10 cellular contexts compared by ENCODE assay signal in the genomic region with DNA sequence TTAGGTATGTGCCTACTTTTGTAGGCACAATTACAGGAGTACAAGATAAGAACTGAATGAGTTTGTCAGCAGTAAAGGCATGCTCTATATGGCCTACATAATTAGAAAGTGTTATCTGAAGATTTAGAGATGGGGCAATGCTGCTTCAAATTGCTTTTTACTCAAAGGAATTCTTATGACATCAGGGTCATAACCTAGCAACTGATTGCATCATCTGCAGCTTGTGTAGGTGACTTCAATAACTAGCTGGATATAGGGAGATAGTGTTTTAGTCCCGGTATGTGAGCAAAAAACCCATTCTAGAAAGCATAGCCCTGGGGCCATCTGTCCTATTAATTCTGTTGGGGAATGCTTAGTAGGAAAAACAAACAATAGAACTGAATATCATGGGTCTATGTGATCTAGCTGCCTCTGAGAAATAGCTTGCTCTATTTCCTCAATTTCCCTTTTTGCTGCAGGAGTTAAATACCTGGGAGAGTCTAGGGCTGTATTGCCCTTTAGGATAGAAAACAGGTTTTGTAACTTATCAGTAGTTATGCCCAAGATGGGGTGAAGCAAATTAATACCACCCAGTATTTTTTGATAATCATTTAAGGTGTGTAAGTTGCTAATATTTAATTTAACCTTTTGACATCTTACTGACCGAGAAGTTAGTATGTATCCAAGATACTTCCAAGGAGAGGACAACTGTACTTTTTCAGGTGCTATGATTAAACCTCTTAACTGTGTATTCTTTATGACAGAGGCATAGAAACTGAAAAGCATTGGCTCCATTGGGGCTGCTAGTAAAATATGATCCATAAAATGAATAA. TPM values are rescaled to one million over a fixed set of nuclear protein-coding genes. Genes with fewer than 3 reads are reported as not detected.
DNase-seq lines count a peak whose midpoint lies in the region; ATAC-seq and TF ChIP-seq lines count a peak whose summit lies in the region.
"Not testable (repeated sequence)": the region's sequence is repeated elsewhere in the genome, so short reads cannot be mapped to it uniquely, and the experiment has no call there.
"Had no signal": no experiment of that assay in that cellular context is flagged by ENCODE, and none has a peak within 500 bp of the region (broad histone marks: within the 10 kb centered on the region; RNA-seq: fewer than 3 reads in every experiment).

No MANE protein-coding gene starts in this region.

- H4K20me1 ChIP-seq in IMR-90 (ENCODE audit: insufficient read depth, low read length), result not testable (repeated sequence)

- not testable (repeated sequence) for H2BK12ac ChIP-seq in trophoblast cell (ENCODE audit: low read length)

- no CpG with 5 or more reads among the region's 2 CpGs for WGBS in IMR-90 (ENCODE audit: extremely low coverage in 2 of 2, insufficient read length in 1 of 2), 2 experiments
- 98 to 100% methylated on average over 2 of the region's 2 CpGs for WGBS in endodermal cell (ENCODE audit: insufficient coverage in 1 of 2, insufficient read length in 1 of 2), 2 experiments
- no CpG with 5 or more reads among the region's 2 CpGs for WGBS in mesendoderm (ENCODE audit: extremely low coverage, insufficient coverage, low lambda C conversion rate)
- WGBS in trophoblast cell (ENCODE audit: extremely low coverage, insufficient coverage, insufficient read length), result no CpG with 5 or more reads among the region's 2 CpGs

- not testable (repeated sequence) for H2AK9ac ChIP-seq in IMR-90 (replicated peaks; ENCODE audit: low read depth, low read length, poor library complexity)

- peak overlapping the region; percentile 87 for H3K27ac Mint-ChIP-seq in Caco-2 (ENCODE audit: unreplicated experiment)
- H3K27ac Mint-ChIP-seq in WTC11, endodermal cell: not testable (repeated sequence)

- not testable (repeated sequence) for H3K56ac ChIP-seq in IMR-90 (ENCODE audit: extremely low read depth, insufficient read depth, low read length); mesendoderm (ENCODE audit: low read length)

- H2AFZ ChIP-seq in IMR-90 (replicated peaks; ENCODE audit: low read length, poor library complexity); trophoblast cell (ENCODE audit: insufficient read depth, low read length, poor library complexity): not testable (repeated sequence)

- not testable (repeated sequence) for H3K79me1 ChIP-seq in IMR-90 (ENCODE audit: low read depth in 1 of 2, low read length in 2 of 2); mesendoderm (ENCODE audit: low read length); trophoblast cell (ENCODE audit: low read length)

- not testable (repeated sequence) for H2BK5ac ChIP-seq in IMR-90 (ENCODE audit: low read depth, low read length, poor library complexity, severe bottlenecking); mesendoderm (ENCODE audit: low read length); trophoblast cell (ENCODE audit: low read depth, low read length, poor library complexity)

- not testable (repeated sequence) for H4K91ac ChIP-seq in IMR-90 (ENCODE audit: insufficient read depth, low read depth, low read length); trophoblast cell (ENCODE audit: low read depth, low read length)

- H3K4me1 Mint-ChIP-seq in Caco-2 (ENCODE audit: low read depth, unreplicated experiment) (peaks cover 25% of the 10 kb centered on the region), WTC11 (peaks cover 14% of the 10 kb centered on the region), endodermal cell (peaks cover 20% of the 10 kb centered on the region)

- H3K4ac ChIP-seq in IMR-90 (ENCODE audit: low read depth, low read length); mesendoderm (ENCODE audit: low read depth, low read length); trophoblast cell (ENCODE audit: low read depth, low read length): not testable (repeated sequence)

- H4K12ac ChIP-seq in trophoblast cell (ENCODE audit: low read depth, low read length), result not testable (repeated sequence)

- in situ Hi-C loops in IMR-90 (cut with MboI; ENCODE audit: low sequenced_read_pairs), result not testable (repeated sequence)

- not testable (repeated sequence) for H2AK5ac ChIP-seq in IMR-90 (ENCODE audit: low read depth, low read length); mesendoderm (ENCODE audit: low read length); trophoblast cell (ENCODE audit: low read length)

- ATAC-seq in IMR-90 (ENCODE audit: low read depth); WTC11: not testable (repeated sequence)
- ATAC-seq in left colon, result peak; percentile 46

- H3K4me1 ChIP-seq in Caco-2, result peaks cover 51% of the 10 kb centered on the region
- not testable (repeated sequence) for H3K4me1 ChIP-seq in IMR-90 (ENCODE audit: control insufficient read depth, insufficient read depth, low read length); endodermal cell (ENCODE audit: control insufficient read depth, insufficient read depth, low read length); mesendoderm (ENCODE audit: control insufficient read depth, low read depth, low read length); trophoblast cell (ENCODE audit: control insufficient read depth in 1 of 2, insufficient read depth in 2 of 2, low read length in 2 of 2)

- not testable (repeated sequence) for H3K4me3 ChIP-seq in Caco-2 (ENCODE audit: low read depth, low read length); IMR-90 (ENCODE audit: insufficient read depth, low read depth, low read length); mesendoderm (ENCODE audit: low read length); trophoblast cell (ENCODE audit: low read depth, low read length)
- H3K4me3 ChIP-seq in endodermal cell (ENCODE audit: low read length), result peak overlapping the region; percentile 76

- not testable (repeated sequence) for H2BK120ac ChIP-seq in IMR-90 (ENCODE audit: low read depth, low read length); mesendoderm (ENCODE audit: low read depth, low read length); trophoblast cell (ENCODE audit: insufficient read depth, low read length, poor library complexity)

- not testable (repeated sequence) for H4K8ac ChIP-seq in IMR-90 (ENCODE audit: low read depth in 2 of 2, low read length in 2 of 2); mesendoderm (ENCODE audit: low read depth, low read length); trophoblast cell (ENCODE audit: low read depth, low read length)

- H3K4me2 ChIP-seq in IMR-90 (ENCODE audit: low read depth, low read length); mesendoderm (ENCODE audit: low read length); trophoblast cell (ENCODE audit: low read length): not testable (repeated sequence)

- peaks cover 36% of the 10 kb centered on the region for H3K9me3 ChIP-seq in Caco-2
- not testable (repeated sequence) for H3K9me3 ChIP-seq in IMR-90 (ENCODE audit: control insufficient read depth, insufficient read depth, low read length); trophoblast cell (ENCODE audit: insufficient read depth, low read depth, low read length)
- H3K9me3 ChIP-seq in endodermal cell (ENCODE audit: control insufficient read depth, low read length), result peaks cover 52% of the 10 kb centered on the region

- H3K79me2 ChIP-seq in mesendoderm (ENCODE audit: control insufficient read depth, insufficient read depth, low read length); trophoblast cell (ENCODE audit: control insufficient read depth, insufficient read depth, low read length, poor library complexity): not testable (repeated sequence)

- TF ChIP-seq POLR2A in IMR-90 (IDR thresholded peaks at IDR 0.05; ENCODE audit: low read depth, low read length), result not testable (repeated sequence)

- H2BK15ac ChIP-seq in IMR-90 (ENCODE audit: low read depth, low read length); mesendoderm (replicated peaks; ENCODE audit: low read depth): not testable (repeated sequence)

- H3K36me3 ChIP-seq in Caco-2 (ENCODE audit: control insufficient read depth, insufficient read depth, low read length); IMR-90 (ENCODE audit: control insufficient read depth, insufficient read depth, low read length); endodermal cell (ENCODE audit: control insufficient read depth, insufficient read depth, low read length); mesendoderm (ENCODE audit: control insufficient read depth, insufficient read depth, low read length); trophoblast cell (ENCODE audit: control insufficient read depth in 1 of 2, insufficient read depth in 2 of 2, low read length in 2 of 2): not testable (repeated sequence)

- not testable (repeated sequence) for TF ChIP-seq RAD21 in IMR-90 (IDR thresholded peaks at IDR 0.05; ENCODE audit: low read length)

- H3K27me3 ChIP-seq in Caco-2 (replicated peaks; ENCODE audit: control insufficient read depth, insufficient read depth, low read length); IMR-90 (ENCODE audit: control insufficient read depth, insufficient read depth, low read length); endodermal cell (ENCODE audit: control insufficient read depth, insufficient read depth, low read length, poor library complexity, severe bottlenecking); mesendoderm (ENCODE audit: insufficient read depth, low read length, poor library complexity); trophoblast cell (ENCODE audit: insufficient read depth, low read length): not testable (repeated sequence)

- not testable (repeated sequence) for BruUV-seq in Caco-2 (replicated peaks; lab: Mats Ljungman, UMichigan); IMR-90 (replicated peaks; lab: Mats Ljungman, UMichigan)

- not testable (repeated sequence) for H2BK20ac ChIP-seq in IMR-90 (ENCODE audit: low read depth, low read length)

- H3K23ac ChIP-seq in IMR-90 (ENCODE audit: low read depth, low read length); mesendoderm (ENCODE audit: low read length); trophoblast cell (ENCODE audit: low read length): not testable (repeated sequence)

- not testable (repeated sequence) for H3K9me1 ChIP-seq in IMR-90 (ENCODE audit: insufficient read depth, low read length)

- dilution Hi-C loops in IMR-90 (cut with HindIII; ENCODE audit: low sequenced_read_pairs, unreplicated experiment), result not testable (repeated sequence)

- not testable (repeated sequence) for H3K27ac ChIP-seq in IMR-90 (ENCODE audit: insufficient read depth, low read length); endodermal cell (ENCODE audit: low read depth, low read length); mesendoderm (ENCODE audit: low read depth, low read length); trophoblast cell (ENCODE audit: low read depth, low read length)

- H4K5ac ChIP-seq in IMR-90 (ENCODE audit: low read depth, low read length); mesendoderm (ENCODE audit: low read length): not testable (repeated sequence)

- POLR2A ChIA-PET in Caco-2 (lab: Charles Lee); IMR-90 (lab: Charles Lee; ENCODE audit: unreplicated experiment); WTC11 (lab: Charles Lee): not testable (repeated sequence)

- CTCF ChIA-PET in Caco-2 (lab: Charles Lee) (interaction anchor here (2.2 kb wide), 1 partner anchor 38 kb away, joined by 6 read pairs; no protein-coding TSS in a partner anchor), IMR-90 (lab: Yijun Ruan, JAX) (interaction anchor here (0.6 kb wide), 1 partner anchor 456 kb away, joined by 5 read pairs; no protein-coding TSS in a partner anchor), WTC11 (lab: Charles Lee) (interaction anchor here (0.6 kb wide), 1 partner anchor 44 kb away, joined by 3 read pairs; no protein-coding TSS in a partner anchor)

- not testable (repeated sequence) for H3K27me3 Mint-ChIP-seq in Caco-2 (ENCODE audit: insufficient read depth, unreplicated experiment); WTC11 (ENCODE audit: low read depth); endodermal cell (ENCODE audit: insufficient read depth)

- not testable (repeated sequence) for H3K14ac ChIP-seq in IMR-90 (replicated peaks; ENCODE audit: low read depth, low read length); trophoblast cell (ENCODE audit: low read length)

- H3K4me3 Mint-ChIP-seq in Caco-2 (ENCODE audit: unreplicated experiment); WTC11; endodermal cell: not testable (repeated sequence)

- intact Hi-C loops in Caco-2 (cut with micrococcal nuclease; ENCODE audit: unreplicated experiment); IMR-90 (cut with micrococcal nuclease); left colon (cut with DNase I, micrococcal nuclease): not testable (repeated sequence)

- DNase-seq in Caco-2 (peak; percentile 55 to 62), MV-4-11 (lab: John Stamatoyannopoulos, UW) (peak; percentile 16), mesendoderm (peak; percentile 20), trophoblast cell (peak; percentile 77 to 98)
- not testable (repeated sequence) for DNase-seq in IMR-90; WTC11 (ENCODE audit: low spot score); endodermal cell; left colon

- not testable (repeated sequence) for H3K18ac ChIP-seq in IMR-90 (ENCODE audit: low read depth, low read length); trophoblast cell (ENCODE audit: low read length)
- H3K18ac ChIP-seq in mesendoderm (ENCODE audit: low read length), result peak overlapping the region; percentile 9

- TF ChIP-seq CTCF in Caco-2 (IDR thresholded peaks at IDR 0.05; ENCODE audit: insufficient read depth in 1 of 2, low read depth in 1 of 2, low read length in 1 of 2, severe bottlenecking in 1 of 2, unreplicated experiment in 1 of 2); IMR-90 (conservative IDR thresholded peaks at IDR 0.05; ENCODE audit: low read depth, low read length); WTC11 (IDR thresholded peaks at IDR 0.05); endodermal cell (conservative IDR thresholded peaks at IDR 0.05): not testable (repeated sequence)

- H3K36me3 Mint-ChIP-seq in Caco-2 (ENCODE audit: insufficient read depth, unreplicated experiment), result peaks cover 75% of the 10 kb centered on the region
- peaks cover 22% of the 10 kb centered on the region for H3K36me3 Mint-ChIP-seq in WTC11
- H3K36me3 Mint-ChIP-seq in endodermal cell (ENCODE audit: low read depth), result peaks cover 30% of the 10 kb centered on the region

- H3K9me3 Mint-ChIP-seq in Caco-2 (ENCODE audit: unreplicated experiment), result not testable (repeated sequence)
- H3K9me3 Mint-ChIP-seq in WTC11, result peaks cover 32% of the 10 kb centered on the region
- peaks cover 44% of the 10 kb centered on the region for H3K9me3 Mint-ChIP-seq in endodermal cell

- H3K9ac ChIP-seq in IMR-90 (ENCODE audit: low read depth, low read length); endodermal cell (ENCODE audit: extremely low read depth, low read length, poor library complexity, severe bottlenecking); mesendoderm (ENCODE audit: low read length); trophoblast cell (ENCODE audit: low read length): not testable (repeated sequence)

RNA-seq across cellular contexts. Expression of a gene that starts 7.3 kb away (rescaled TPM):
- 29.3 and 31.1 TPM in 2 replicates for total RNA-seq in Caco-2 (2022)
- 12.7 and 12.8 TPM in 2 replicates for total RNA-seq in IMR-90 (2012; rRNA removed)
- 19.7 and 20.2 TPM in 2 replicates for polyA plus RNA-seq in IMR-90 (2012; rRNA removed)
- 10.9 and 12.2 TPM in 2 replicates for polyA plus RNA-seq in IMR-90 (2012; cell fraction: cytosol; rRNA removed)
- polyA plus RNA-seq in IMR-90 (2012; cell fraction: nucleus; rRNA removed; ENCODE audit: low replicate concordance), result 12.2 and 20.8 TPM in 2 replicates
- 17.9 to 29.1 TPM (median 19.7 TPM) in 3 replicates for total RNA-seq in WTC11 (2021)
- total RNA-seq in endodermal cell, result 10 to 100 TPM; 20.9 to 22.7 TPM
- 19.9 TPM for polyA plus RNA-seq in endodermal cell (2013, experiment 1 of 2)
- polyA plus RNA-seq in endodermal cell (2013, experiment 2 of 2), result 22.4 TPM
- 10 to 100 TPM; 21.3 to 30.3 TPM for total RNA-seq in left colon
- 16.8 TPM for polyA plus RNA-seq in mesendoderm (2013, experiment 1 of 2)
- 17.0 TPM for polyA plus RNA-seq in mesendoderm (2013, experiment 2 of 2)
- polyA plus RNA-seq in trophoblast cell (2013), result 15.7 and 16.0 TPM in 2 replicates

RNA-seq across cellular contexts. Expression of a gene that starts 26.2 kb away (rescaled TPM):
- total RNA-seq in Caco-2 (2022), result 90.2 and 95.7 TPM in 2 replicates
- total RNA-seq in IMR-90 (2012; rRNA removed), result 54.8 and 62.5 TPM in 2 replicates
- 73.4 and 74.9 TPM in 2 replicates for polyA plus RNA-seq in IMR-90 (2012; rRNA removed)
- polyA plus RNA-seq in IMR-90 (2012; cell fraction: cytosol; rRNA removed), result 69.8 and 110 TPM in 2 replicates
- 56.5 and 61.0 TPM in 2 replicates for polyA plus RNA-seq in IMR-90 (2012; cell fraction: nucleus; rRNA removed; ENCODE audit: low replicate concordance)
- total RNA-seq in WTC11 (2021), result 112 to 129 TPM (median 115 TPM) in 3 replicates
- total RNA-seq in endodermal cell, result 100 to 1,000 TPM; 119 TPM
- polyA plus RNA-seq in endodermal cell (2013, experiment 1 of 2), result 95.4 TPM
- polyA plus RNA-seq in endodermal cell (2013, experiment 2 of 2), result 93.2 TPM
- total RNA-seq in left colon, result 10 to 100 TPM; 39.3 to 40.3 TPM
- 115 TPM for polyA plus RNA-seq in mesendoderm (2013, experiment 1 of 2)
- 112 TPM for polyA plus RNA-seq in mesendoderm (2013, experiment 2 of 2)
- 63.3 and 68.8 TPM in 2 replicates for polyA plus RNA-seq in trophoblast cell (2013)

RNA-seq across cellular contexts. Expression of a gene that starts 33.2 kb away (rescaled TPM):
- total RNA-seq in Caco-2 (2022) (0.52 and 1.3 TPM in 2 replicates), IMR-90 (2012; rRNA removed) (0.18 and 0.28 TPM in 2 replicates), WTC11 (2021) (6.9 to 12.4 TPM (median 8.7 TPM) in 3 replicates), endodermal cell (10 to 100 TPM in 1 of 2 donors, 1 to 10 TPM in 1; 6.4 to 10.3 TPM), left colon (1 to 10 TPM; 3.5 to 6.5 TPM)
- 0.86 and 1.4 TPM in 2 replicates for polyA plus RNA-seq in IMR-90 (2012; rRNA removed)
- 0.15 and 0.41 TPM in 2 replicates for polyA plus RNA-seq in IMR-90 (2012; cell fraction: cytosol; rRNA removed)
- polyA plus RNA-seq in IMR-90 (2012; cell fraction: nucleus; rRNA removed; ENCODE audit: low replicate concordance), result 10.3 and 13.3 TPM in 2 replicates
- 5.0 TPM for polyA plus RNA-seq in endodermal cell (2013, experiment 1 of 2)
- polyA plus RNA-seq in endodermal cell (2013, experiment 2 of 2), result 3.4 TPM
- 1.3 TPM for polyA plus RNA-seq in mesendoderm (2013, experiment 1 of 2)
- 1.1 TPM for polyA plus RNA-seq in mesendoderm (2013, experiment 2 of 2)
- polyA plus RNA-seq in trophoblast cell (2013), result 0.47 and 0.83 TPM in 2 replicates

RNA-seq across cellular contexts. Expression of a gene that starts 55.4 kb away (rescaled TPM):
- 1.3 and 2.0 TPM in 2 replicates for total RNA-seq in Caco-2 (2022)
- total RNA-seq in IMR-90 (2012; rRNA removed), result not detected in 2 replicates
- polyA plus RNA-seq in IMR-90 (2012; rRNA removed), result 0.32 and 0.67 TPM in 2 replicates
- polyA plus RNA-seq in IMR-90 (2012; cell fraction: cytosol; rRNA removed), result 0.16 TPM in 1 of 2 replicates, not detected in the other
- polyA plus RNA-seq in IMR-90 (2012; cell fraction: nucleus; rRNA removed; ENCODE audit: low replicate concordance), result 4.8 and 6.7 TPM in 2 replicates
- 2.3 to 3.8 TPM (median 2.6 TPM) in 3 replicates for total RNA-seq in WTC11 (2021)
- total RNA-seq in endodermal cell, result 1 to 10 TPM; 4.6 to 5.4 TPM
- 2.2 TPM for polyA plus RNA-seq in endodermal cell (2013, experiment 1 of 2)
- 2.8 TPM for polyA plus RNA-seq in endodermal cell (2013, experiment 2 of 2)
- 1 to 10 TPM; 1.1 to 1.2 TPM for total RNA-seq in left colon
- polyA plus RNA-seq in mesendoderm (2013, experiment 1 of 2), result 0.13 TPM
- polyA plus RNA-seq in mesendoderm (2013, experiment 2 of 2), result 0.15 TPM
- polyA plus RNA-seq in trophoblast cell (2013), result 0.22 and 0.36 TPM in 2 replicates
- total RNA-seq: GM23248 had no signal
- polyA plus RNA-seq: CD4-positive, CD25-positive, alpha-beta regulatory T cell had no signal
